Comparison of ENCODE assay signal across 14 cellular contexts in the genomic region with DNA sequence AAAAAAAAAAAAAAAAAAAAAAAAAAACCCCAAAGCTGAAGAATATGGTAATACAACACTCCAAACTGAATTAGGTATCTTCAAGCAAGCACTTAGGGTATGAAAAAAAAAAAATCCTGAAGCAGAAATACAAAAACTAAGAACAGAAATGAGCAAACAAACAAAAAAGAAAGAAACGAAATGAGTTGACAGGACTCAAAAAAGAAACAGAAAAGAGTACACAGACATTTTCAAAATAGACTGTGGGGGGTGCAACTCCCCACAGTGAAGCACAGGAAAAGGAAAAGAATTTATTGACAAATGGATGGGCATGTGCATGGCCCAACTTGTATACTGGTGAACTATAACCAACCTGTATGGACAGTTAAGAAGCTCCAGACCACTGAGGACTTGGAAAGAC. TPM values are rescaled to one million over a fixed set of nuclear protein-coding genes. Genes with fewer than 3 reads are reported as not detected.
DNase-seq lines count a peak whose midpoint lies in the region; ATAC-seq and TF ChIP-seq lines count a peak whose summit lies in the region.
"Had no signal": no experiment of that assay in that cellular context is flagged by ENCODE, and none has a peak within 500 bp of the region (broad histone marks: within the 10 kb centered on the region; RNA-seq: fewer than 3 reads in every experiment).

No MANE protein-coding gene starts in this region.

- peak overlapping the region; percentile 53 for H3K27ac ChIP-seq in CD4-positive, CD25-positive, alpha-beta regulatory T cell (ENCODE audit: insufficient read depth, low read length, poor library complexity, severe bottlenecking)
- H3K27ac ChIP-seq: GM23248, ovary had no signal

- H3K27me3 ChIP-seq in CD4-positive, CD25-positive, alpha-beta regulatory T cell (ENCODE audit: control insufficient read depth, insufficient read depth, low read length) = no peaks in the 10 kb centered on the region
- H3K27me3 ChIP-seq: MG63, ovary had no signal

- DNase-seq in CD4-positive, CD25-positive, alpha-beta regulatory T cell = peak in 1 of 3 donors; percentile 49
- peak; percentile 41 for DNase-seq in activated CD4-positive, alpha-beta memory T cell treated with anti-CD3 and anti-CD28 coated beads for 36 hours
- DNase-seq in Calu3 = no peak
- no peak for DNase-seq in NCI-H524 (lab: John Stamatoyannopoulos, UW)
- no peak for DNase-seq in stimulated activated CD4-positive, alpha-beta T cell treated with anti-CD3 and anti-CD28 coated beads, Interleukin-15, amount 100 ng/mL, for 24 hours
- no peak for DNase-seq in D341Med (ENCODE audit: low spot score)
- DNase-seq: activated gamma-delta T cell treated with Interleukin-2 at 50 U/mL for 16 hours, GM23248, mesendoderm, MG63, NCI-H446 treated with DMSO at 0.1 percent for 48 hours, ovary had no signal

- peak in 1 of 2 donors; percentile 17 for ATAC-seq in CD4-positive, CD25-positive, alpha-beta regulatory T cell (ENCODE audit: low read depth in 2 of 2)
- peak; percentile 51 for ATAC-seq in GM19025 (IDR thresholded peaks at IDR 0.05; ENCODE audit: low read depth, unreplicated experiment)
- peak; percentile 65 for ATAC-seq in HG02885 (IDR thresholded peaks at IDR 0.05; ENCODE audit: poor library complexity, unreplicated experiment)

- peaks cover 18% of the 10 kb centered on the region for H3K36me3 Mint-ChIP-seq in CD4-positive, CD25-positive, alpha-beta regulatory T cell
- peaks cover 13% of the 10 kb centered on the region for H3K36me3 Mint-ChIP-seq in activated CD4-positive, alpha-beta memory T cell treated with anti-CD3 and anti-CD28 coated beads for 36 hours
- H3K36me3 Mint-ChIP-seq in Calu3 (ENCODE audit: insufficient read depth, unreplicated experiment) = no peaks in the 10 kb centered on the region

- H3K4me3 ChIP-seq in CD4-positive, CD25-positive, alpha-beta regulatory T cell (ENCODE audit: low read depth, low read length) = peak overlapping the region; percentile 37
- H3K4me3 ChIP-seq: GM23248, MG63, ovary had no signal

- peak overlapping the region; percentile 15 to 88 (median 47) for H3K4me3 Mint-ChIP-seq in CD4-positive, CD25-positive, alpha-beta regulatory T cell
- no peak overlapping the region for H3K4me3 Mint-ChIP-seq in activated CD4-positive, alpha-beta memory T cell treated with anti-CD3 and anti-CD28 coated beads for 36 hours
- no peak overlapping the region for H3K4me3 Mint-ChIP-seq in Calu3 (ENCODE audit: low read depth, unreplicated experiment)

- H3K4me1 ChIP-seq in CD4-positive, CD25-positive, alpha-beta regulatory T cell (ENCODE audit: control insufficient read depth, insufficient read depth, low read length, poor library complexity, severe bottlenecking) = peaks cover 21% of the 10 kb centered on the region

- H3K36me3 ChIP-seq in CD4-positive, CD25-positive, alpha-beta regulatory T cell (ENCODE audit: control insufficient read depth, insufficient read depth, low read length) = no peaks in the 10 kb centered on the region
- H3K36me3 ChIP-seq: MG63, ovary had no signal

- H3K9me3 Mint-ChIP-seq in CD4-positive, CD25-positive, alpha-beta regulatory T cell = no peaks in the 10 kb centered on the region
- H3K9me3 Mint-ChIP-seq in activated CD4-positive, alpha-beta memory T cell treated with anti-CD3 and anti-CD28 coated beads for 36 hours = peaks cover 2% of the 10 kb centered on the region
- H3K9me3 Mint-ChIP-seq in Calu3 (ENCODE audit: low read depth, unreplicated experiment) = no peaks in the 10 kb centered on the region

- TF ChIP-seq CTCF in Calu3 (IDR thresholded peaks at IDR 0.05; ENCODE audit: unreplicated experiment) = no peak

- intact Hi-C loops in activated CD4-positive, alpha-beta memory T cell treated with anti-CD3 and anti-CD28 coated beads for 36 hours (cut with micrococcal nuclease) = loop anchor here (1.0 to 5.0 kb wide), 4 partner anchors 14 to 79 kb away; partner anchors contain the start of gene DGLUCY
- intact Hi-C loops in Calu3 (cut with micrococcal nuclease; ENCODE audit: unreplicated experiment) = no loop called here

- CTCF ChIA-PET in activated CD4-positive, alpha-beta memory T cell treated with anti-CD3 and anti-CD28 coated beads for 36 hours (lab: Charles Lee) = interaction anchor here (0.6 to 2.5 kb wide), 14 partner anchors 10 to 267 kb away, joined by 3 to 13 read pairs (median 3); partner anchors contain the start of genes DGLUCY and RPS6KA5
- CTCF ChIA-PET in Calu3 (lab: Charles Lee) = no interaction called here

- POLR2A ChIA-PET in activated CD4-positive, alpha-beta memory T cell treated with anti-CD3 and anti-CD28 coated beads for 36 hours (lab: Charles Lee) = interaction anchor here (0.6 to 2.2 kb wide), 7 partner anchors 9 to 134 kb away, joined by 3 to 17 read pairs (median 4); partner anchors contain the start of gene RPS6KA5

- BruUV-seq in Calu3 (replicated peaks; lab: Mats Ljungman, UMichigan) = no TSS peak

- H3K9me3 ChIP-seq in CD4-positive, CD25-positive, alpha-beta regulatory T cell (ENCODE audit: control insufficient read depth in 2 of 2, low read length in 2 of 2) = no peaks in the 10 kb centered on the region
- H3K9me3 ChIP-seq: MG63, ovary had no signal

- peaks cover 55 to 77% (median 61%) of the 10 kb centered on the region in 4 donors for H3K4me1 Mint-ChIP-seq in CD4-positive, CD25-positive, alpha-beta regulatory T cell
- peaks cover 74% of the 10 kb centered on the region for H3K4me1 Mint-ChIP-seq in activated CD4-positive, alpha-beta memory T cell treated with anti-CD3 and anti-CD28 coated beads for 36 hours (ENCODE audit: low read depth)
- no peaks in the 10 kb centered on the region for H3K4me1 Mint-ChIP-seq in Calu3 (ENCODE audit: low read depth, unreplicated experiment)

- H3K27ac Mint-ChIP-seq in CD4-positive, CD25-positive, alpha-beta regulatory T cell = peak overlapping the region; percentile 5 to 86 (median 12)
- peak overlapping the region; percentile 84 for H3K27ac Mint-ChIP-seq in activated CD4-positive, alpha-beta memory T cell treated with anti-CD3 and anti-CD28 coated beads for 36 hours
- no peak overlapping the region for H3K27ac Mint-ChIP-seq in Calu3 (ENCODE audit: unreplicated experiment)

- no peaks in the 10 kb centered on the region for H3K27me3 Mint-ChIP-seq in CD4-positive, CD25-positive, alpha-beta regulatory T cell
- no peaks in the 10 kb centered on the region for H3K27me3 Mint-ChIP-seq in activated CD4-positive, alpha-beta memory T cell treated with anti-CD3 and anti-CD28 coated beads for 36 hours
- no peaks in the 10 kb centered on the region for H3K27me3 Mint-ChIP-seq in Calu3 (ENCODE audit: unreplicated experiment)

RNA-seq across cellular contexts. Expression of gene RPS6KA5, which starts 24.6 kb away (rescaled TPM):
- 38.2 TPM for total RNA-seq in CD4-positive, CD25-positive, alpha-beta regulatory T cell
- polyA plus RNA-seq in CD4-positive, CD25-positive, alpha-beta regulatory T cell = 10 to 100 TPM; 20.9 to 29.1 (median 24.6) TPM
- total RNA-seq in activated CD4-positive, alpha-beta memory T cell treated with anti-CD3 and anti-CD28 coated beads for 36 hours = 10 to 100 TPM; 18.8 to 19.3 TPM
- 9.7 and 10.3 TPM in 2 replicates for total RNA-seq in Calu3 (2022)

Comparison
In these comparisons a context has a peak if more than half of its experiments do, and no peak if none do; other contexts are left out.
1. H3K4me3 Mint-ChIP-seq: peak in CD4-positive, CD25-positive, alpha-beta regulatory T cell (4 of 4); none in activated CD4-positive, alpha-beta memory T cell treated with anti-CD3 and anti-CD28 coated beads for 36 hours (single experiment) and Calu3 (single experiment).